In the genomic region with DNA sequence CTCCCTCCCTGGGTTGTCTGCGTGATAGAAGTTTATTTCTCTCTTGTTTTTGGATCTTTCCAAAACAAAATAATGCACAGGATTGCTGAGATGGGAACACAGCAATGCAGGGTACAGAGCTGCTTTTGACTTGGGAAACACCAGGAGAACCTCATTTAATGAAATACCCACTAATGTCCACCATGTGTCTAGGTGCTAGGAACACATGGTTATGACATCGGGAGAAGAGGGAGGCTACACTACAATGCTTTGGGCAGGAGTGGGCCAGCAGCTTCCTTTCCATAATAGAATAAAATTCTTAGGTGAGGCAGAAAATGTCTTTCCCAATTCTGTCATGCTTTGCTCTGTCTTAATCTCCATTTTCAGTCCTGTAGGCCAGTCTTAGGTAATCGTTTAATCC, we compare ENCODE assay signal across 30 cellular contexts.
"Had no signal": no experiment of that assay in that cellular context is flagged by ENCODE, and none has a peak within 500 bp of the region (broad histone marks: within the 10 kb centered on the region; RNA-seq: fewer than 3 reads in every experiment).

No MANE protein-coding gene starts in this region.

- H3K27ac Mint-ChIP-seq: activated CD4-positive, alpha-beta T cell treated with anti-CD3 and anti-CD28 coated beads for 36 hours; activated CD4-positive, alpha-beta T cell treated with anti-CD3 and anti-CD28 coated beads, Interleukin-2, amount 10 ng/mL, durations not matched to agents 7 days and 5 days; activated CD8-positive, alpha-beta T cell treated with anti-CD3 and anti-CD28 coated beads, Interleukin-2, amount 10 ng/mL, durations not matched to agents 7 days and 5 days; activated naive CD4-positive, alpha-beta T cell treated with anti-CD3 and anti-CD28 coated beads, Interleukin-2, amount 10 ng/mL, durations not matched to agents 7 days and 5 days; activated naive CD8-positive, alpha-beta T cell; activated naive CD8-positive, alpha-beta T cell treated with anti-CD3 and anti-CD28 coated beads, Interleukin-2, amount 50 U/mL, for 24 hours; activated T-cell treated with anti-CD3 and anti-CD28 coated beads, Interleukin-2, amount 50 U/mL, for 24 hours; T-helper 1 cell treated with Interleukin-12 subunit alpha and Interleukin-12 subunit beta and Interleukin-4 antibody, amounts not matched to agents 30 μg/mL and 1 μg/mL, for 36 hours; T-helper 2 cell treated with Interferon-gamma antibody and Interleukin-4, amounts not matched to agents 5 μg/mL and 100 μg/mL, for 36 hours; WTC11 had no signal

- H3K27me3 Mint-ChIP-seq: activated CD4-positive, alpha-beta T cell treated with anti-CD3 and anti-CD28 coated beads for 36 hours; activated naive CD8-positive, alpha-beta T cell had no signal

- H3K9me3 Mint-ChIP-seq: activated CD4-positive, alpha-beta T cell treated with anti-CD3 and anti-CD28 coated beads, Interleukin-2, amount 10 ng/mL, durations not matched to agents 7 days and 5 days; activated naive CD4-positive, alpha-beta T cell treated with anti-CD3 and anti-CD28 coated beads, Interleukin-2, amount 10 ng/mL, durations not matched to agents 7 days and 5 days; activated naive CD8-positive, alpha-beta T cell treated with anti-CD3 and anti-CD28 coated beads, Interleukin-2, amount 50 U/mL, for 24 hours; activated T-cell treated with anti-CD3 and anti-CD28 coated beads, Interleukin-2, amount 50 U/mL, for 24 hours; T-helper 1 cell treated with Interleukin-12 subunit alpha and Interleukin-12 subunit beta and Interleukin-4 antibody, amounts not matched to agents 30 μg/mL and 1 μg/mL, for 36 hours; T-helper 2 cell treated with Interferon-gamma antibody and Interleukin-4, amounts not matched to agents 5 μg/mL and 100 μg/mL, for 36 hours had no signal

- ATAC-seq: activated CD4-positive, alpha-beta T cell treated with anti-CD3 and anti-CD28 coated beads for 36 hours; activated CD4-positive, CD25-positive, alpha-beta regulatory T cell treated with anti-CD3 and anti-CD28 coated beads, Interleukin-2, amount 50 U/mL, for 24 hours; activated CD8-positive, alpha-beta T cell treated with anti-CD3 and anti-CD28 coated beads, Interleukin-2, amount 10 ng/mL, durations not matched to agents 7 days and 5 days; activated naive CD8-positive, alpha-beta T cell treated with anti-CD3 and anti-CD28 coated beads, Interleukin-2, amount 50 U/mL, for 24 hours; Panc1 had no signal

- H3K4me1 Mint-ChIP-seq: activated naive CD4-positive, alpha-beta T cell treated with anti-CD3 and anti-CD28 coated beads, Interleukin-2, amount 10 ng/mL, durations not matched to agents 7 days and 5 days; activated naive CD8-positive, alpha-beta T cell treated with anti-CD3 and anti-CD28 coated beads, Interleukin-2, amount 50 U/mL, for 24 hours had no signal

- H3K27ac ChIP-seq: cardiac muscle cell, KMS-11, SJCRH30 had no signal

- H3K4me3 Mint-ChIP-seq: activated CD4-positive, alpha-beta T cell treated with anti-CD3 and anti-CD28 coated beads for 36 hours; activated CD4-positive, alpha-beta T cell treated with anti-CD3 and anti-CD28 coated beads, Interleukin-2, amount 10 ng/mL, durations not matched to agents 7 days and 5 days; activated CD8-positive, alpha-beta T cell treated with anti-CD3 and anti-CD28 coated beads, Interleukin-2, amount 10 ng/mL, durations not matched to agents 7 days and 5 days; activated naive CD4-positive, alpha-beta T cell treated with anti-CD3 and anti-CD28 coated beads, Interleukin-2, amount 10 ng/mL, durations not matched to agents 7 days and 5 days; activated naive CD8-positive, alpha-beta T cell; activated naive CD8-positive, alpha-beta T cell treated with anti-CD3 and anti-CD28 coated beads, Interleukin-2, amount 50 U/mL, for 24 hours; activated T-cell treated with anti-CD3 and anti-CD28 coated beads, Interleukin-2, amount 50 U/mL, for 24 hours; T-helper 1 cell treated with Interleukin-12 subunit alpha and Interleukin-12 subunit beta and Interleukin-4 antibody, amounts not matched to agents 30 μg/mL and 1 μg/mL, for 36 hours; T-helper 2 cell treated with Interferon-gamma antibody and Interleukin-4, amounts not matched to agents 5 μg/mL and 100 μg/mL, for 36 hours; WTC11 had no signal

- DNase-seq: activated CD4-positive, alpha-beta T cell treated with anti-CD3 and anti-CD28 coated beads for 36 hours; activated CD4-positive, alpha-beta T cell treated with anti-CD3 and anti-CD28 coated beads, Interleukin-2, amount 10 ng/mL, durations not matched to agents 7 days and 5 days; activated CD4-positive, alpha-beta T cell treated with anti-CD3 and anti-CD28 coated beads, Interleukin-2, amount 50 U/mL, for 48 hours; activated CD8-positive, alpha-beta T cell treated with anti-CD3 and anti-CD28 coated beads, Interleukin-2, amount 10 ng/mL, durations not matched to agents 7 days and 5 days; activated gamma-delta T cell treated with Interleukin-2 at 50 U/mL for 16 hours; activated naive CD4-positive, alpha-beta T cell treated with anti-CD3 and anti-CD28 coated beads, Interleukin-2, amount 10 ng/mL, durations not matched to agents 7 days and 5 days; activated naive CD8-positive, alpha-beta T cell treated with anti-CD3 and anti-CD28 coated beads, Interleukin-2, amount 50 U/mL, for 24 hours; activated T-cell treated with anti-CD3 and anti-CD28 coated beads, Interleukin-2, amount 50 U/mL, for 24 hours; aorta; MM.1S; MV-4-11; NCI-H1092; NCI-H1436 treated with DMSO at 0.1 percent for 48 hours; NCI-H1694 treated with DMSO at 0.1 percent for 48 hours; NCI-H2029; NCI-H2227 treated with DMSO at 0.1 percent for 48 hours; NCI-H446; NCI-H510A treated with DMSO at 0.1 percent for 48 hours; NCI-H526 treated with DMSO at 0.1 percent for 48 hours; NCI-H774; SHP77; SJCRH30 had no signal

- H3K36me3 Mint-ChIP-seq: activated naive CD4-positive, alpha-beta T cell treated with anti-CD3 and anti-CD28 coated beads, Interleukin-2, amount 10 ng/mL, durations not matched to agents 7 days and 5 days; activated naive CD8-positive, alpha-beta T cell; WTC11 had no signal
